ENCODE assay signal across 1 cellular context in the genomic region with DNA sequence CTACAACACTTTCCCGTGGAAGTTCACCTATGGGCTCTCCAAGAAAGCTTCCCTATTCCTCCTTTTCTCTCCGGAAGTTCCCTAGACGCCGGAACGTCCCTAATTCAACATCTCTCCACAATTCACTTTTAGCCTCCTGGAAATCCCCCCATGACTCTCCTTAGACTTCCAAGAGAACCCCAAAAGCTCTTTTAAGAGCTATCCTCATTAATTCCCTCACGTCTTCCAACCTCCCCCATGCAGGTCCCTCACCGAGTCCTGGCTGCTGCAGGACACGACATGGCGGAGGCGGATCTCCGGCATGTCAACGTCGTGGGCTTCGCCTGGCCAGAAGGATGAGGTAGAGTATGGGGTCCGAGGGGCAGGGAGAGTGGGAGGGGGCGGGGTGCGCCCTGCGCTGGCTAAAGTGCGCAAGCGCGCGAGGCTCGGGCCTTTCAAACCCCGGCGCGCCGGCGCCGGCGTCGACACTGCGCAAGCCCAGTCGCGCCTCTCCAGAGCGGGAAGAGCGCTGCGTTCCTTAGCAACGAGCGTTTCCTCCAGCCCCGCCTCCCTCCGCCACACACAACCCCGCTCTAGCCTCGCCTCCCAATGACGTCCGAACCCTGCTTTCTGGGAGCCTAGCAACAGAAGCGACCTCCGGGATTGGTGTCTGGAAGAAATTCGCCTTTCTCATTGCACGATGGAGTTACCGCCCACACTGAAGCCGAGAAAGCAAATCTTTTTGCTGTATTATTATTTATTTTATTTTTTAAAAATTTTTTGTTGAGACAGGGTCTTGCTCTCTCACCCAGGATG.
TF ChIP-seq lines count a peak whose summit lies in the region.

A gene (plus strand): TSS at position 646 of the 795 bp plus-strand sequence. CDS start 1,391 bp downstream, outside the sequence.
A gene with protein sequence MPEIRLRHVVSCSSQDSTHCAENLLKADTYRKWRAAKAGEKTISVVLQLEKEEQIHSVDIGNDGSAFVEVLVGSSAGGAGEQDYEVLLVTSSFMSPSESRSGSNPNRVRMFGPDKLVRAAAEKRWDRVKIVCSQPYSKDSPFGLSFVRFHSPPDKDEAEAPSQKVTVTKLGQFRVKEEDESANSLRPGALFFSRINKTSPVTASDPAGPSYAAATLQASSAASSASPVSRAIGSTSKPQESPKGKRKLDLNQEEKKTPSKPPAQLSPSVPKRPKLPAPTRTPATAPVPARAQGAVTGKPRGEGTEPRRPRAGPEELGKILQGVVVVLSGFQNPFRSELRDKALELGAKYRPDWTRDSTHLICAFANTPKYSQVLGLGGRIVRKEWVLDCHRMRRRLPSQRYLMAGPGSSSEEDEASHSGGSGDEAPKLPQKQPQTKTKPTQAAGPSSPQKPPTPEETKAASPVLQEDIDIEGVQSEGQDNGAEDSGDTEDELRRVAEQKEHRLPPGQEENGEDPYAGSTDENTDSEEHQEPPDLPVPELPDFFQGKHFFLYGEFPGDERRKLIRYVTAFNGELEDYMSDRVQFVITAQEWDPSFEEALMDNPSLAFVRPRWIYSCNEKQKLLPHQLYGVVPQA (minus strand): TSS at position 372 of the 795 bp plus-strand sequence. CDS start 69 bp downstream, at position 303.

TF ChIP-seq in Ishikawa, 13 proteins besides CTCF, POLR2A, EP300 and RAD21 (continued from another document):
- TF ChIP-seq, protein P1, sequence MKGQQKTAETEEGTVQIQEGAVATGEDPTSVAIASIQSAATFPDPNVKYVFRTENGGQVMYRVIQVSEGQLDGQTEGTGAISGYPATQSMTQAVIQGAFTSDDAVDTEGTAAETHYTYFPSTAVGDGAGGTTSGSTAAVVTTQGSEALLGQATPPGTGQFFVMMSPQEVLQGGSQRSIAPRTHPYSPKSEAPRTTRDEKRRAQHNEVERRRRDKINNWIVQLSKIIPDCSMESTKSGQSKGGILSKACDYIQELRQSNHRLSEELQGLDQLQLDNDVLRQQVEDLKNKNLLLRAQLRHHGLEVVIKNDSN (IDR thresholded peaks at IDR 0.05) = no peak
- TF ChIP-seq ZBTB7A (IDR thresholded peaks at IDR 0.05; ENCODE audit: low read depth) (peak; percentile 74; the same call in 1 of the 2 replicates), TEAD4 (IDR thresholded peaks at IDR 0.05) (no peak), CEBPB (IDR thresholded peaks at IDR 0.05) (no peak), FOXM1 (IDR thresholded peaks at IDR 0.05; ENCODE audit: borderline replicate concordance, low read depth) (no peak; the same call in 1 of the 2 replicates), EGR1 (IDR thresholded peaks at IDR 0.05) (no peak), NFIC (IDR thresholded peaks at IDR 0.05) (no peak), TCF12 (IDR thresholded peaks at IDR 0.05; ENCODE audit: low read depth) (0 out of 2 replicates have a peak, but pooled peaks have one; percentile 23)
